In genomic region chr17:44948315-44948795, GRCh38 we compare ENCODE assay signal across 7 cellular contexts. TPM values are rescaled to one million over a fixed set of nuclear protein-coding genes. Genes with fewer than 3 reads are reported as not detected.
DNase-seq lines count a peak whose midpoint lies in the region; ATAC-seq and TF ChIP-seq lines count a peak whose summit lies in the region.

No MANE protein-coding gene starts in this region.

- no peak overlapping the region; the same call in 1 of the 2 replicates for H3K27ac ChIP-seq in HEK293 (ENCODE audit: extremely low read depth, low read depth, low read length)

- CTCF ChIA-PET in HEK293 (lab: Yijun Ruan, JAX): interaction anchor here (1.3 kb wide), 1 partner anchor 70 kb away, joined by 4 read pairs; no protein-coding TSS in a partner anchor
- CTCF ChIA-PET in activated CD4-positive, alpha-beta memory T cell treated with anti-CD3 and anti-CD28 coated beads for 36 hours (lab: Charles Lee): interaction anchor here (1.4 kb wide), 1 partner anchor 71 kb away, joined by 4 read pairs; no protein-coding TSS in a partner anchor

- POLR2A ChIA-PET in HEK293 (lab: Yijun Ruan, JAX): interaction anchor here (1.3 kb wide), 1 partner anchor 20 kb away, joined by 5 read pairs; no protein-coding TSS in a partner anchor
- POLR2A ChIA-PET in activated CD4-positive, alpha-beta memory T cell treated with anti-CD3 and anti-CD28 coated beads for 36 hours (lab: Charles Lee): no interaction called here

- DNase-seq in activated CD4-positive, alpha-beta memory T cell treated with anti-CD3 and anti-CD28 coated beads for 36 hours: no peak
- DNase-seq in stimulated activated effector memory CD8-positive, alpha-beta T cell treated with anti-CD3 and anti-CD28 coated beads, Interleukin-12 subunit alpha, Interleukin-12 subunit beta, amount 100 ng/mL, for 72 hours (ENCODE audit: low spot score in 2 of 2): no peak
- DNase-seq in NCI-H446 (lab: John Stamatoyannopoulos, UW): no peak

- H3K4me3 ChIP-seq in HEK293 (ENCODE audit: low read depth, low read length) (no peak overlapping the region), iPS-15b (ENCODE audit: low read depth, low read length) (peak overlapping the region; percentile 98)

- no peaks in the 10 kb centered on the region for H3K9me3 Mint-ChIP-seq in activated CD4-positive, alpha-beta memory T cell treated with anti-CD3 and anti-CD28 coated beads for 36 hours
- no peaks in the 10 kb centered on the region for H3K9me3 Mint-ChIP-seq in stimulated activated effector memory CD8-positive, alpha-beta T cell treated with anti-CD3 and anti-CD28 coated beads, Interleukin-12 subunit alpha, Interleukin-12 subunit beta, amount 100 ng/mL, for 72 hours

- H3K27ac Mint-ChIP-seq in activated CD4-positive, alpha-beta memory T cell treated with anti-CD3 and anti-CD28 coated beads for 36 hours: peak overlapping the region; percentile 84
- peak overlapping the region; percentile 86 for H3K27ac Mint-ChIP-seq in stimulated activated effector memory CD8-positive, alpha-beta T cell treated with anti-CD3 and anti-CD28 coated beads, Interleukin-12 subunit alpha, Interleukin-12 subunit beta, amount 100 ng/mL, for 72 hours

- no peak overlapping the region for H3K9ac ChIP-seq in iPS-15b (ENCODE audit: low read depth, low read length)

- H3K9me3 ChIP-seq in HEK293 (ENCODE audit: control insufficient read depth, insufficient read depth, low read depth, low read length) (no peaks in the 10 kb centered on the region), iPS-15b (ENCODE audit: control insufficient read depth, insufficient read depth, low read length) (no peaks in the 10 kb centered on the region)

- no peak for TF ChIP-seq CTCF in HEK293 (tag by site-specific recombination; IDR thresholded peaks at IDR 0.05)

- no peak for ATAC-seq in stimulated activated effector memory CD8-positive, alpha-beta T cell treated with anti-CD3 and anti-CD28 coated beads, Interleukin-12 subunit alpha, Interleukin-12 subunit beta, amount 100 ng/mL, for 72 hours
- ATAC-seq in GM18873 (IDR thresholded peaks at IDR 0.05; ENCODE audit: low FRiP score, unreplicated experiment) (no peak), HG03280 (IDR thresholded peaks at IDR 0.05; ENCODE audit: unreplicated experiment) (no peak)

- no peaks in the 10 kb centered on the region for H3K27me3 ChIP-seq in iPS-15b (ENCODE audit: control insufficient read depth, insufficient read depth, low read length)

- H3K4me1 ChIP-seq in HEK293 (ENCODE audit: control insufficient read depth, insufficient read depth, low read length) (no peaks in the 10 kb centered on the region; the same call in 1 of the 2 replicates), iPS-15b (ENCODE audit: control insufficient read depth, insufficient read depth, low read length) (peaks cover 4% of the 10 kb centered on the region)

- peaks cover 9% of the 10 kb centered on the region for H3K4me1 Mint-ChIP-seq in activated CD4-positive, alpha-beta memory T cell treated with anti-CD3 and anti-CD28 coated beads for 36 hours (ENCODE audit: low read depth)
- H3K4me1 Mint-ChIP-seq in stimulated activated effector memory CD8-positive, alpha-beta T cell treated with anti-CD3 and anti-CD28 coated beads, Interleukin-12 subunit alpha, Interleukin-12 subunit beta, amount 100 ng/mL, for 72 hours: no peaks in the 10 kb centered on the region

- H3K4me3 Mint-ChIP-seq in activated CD4-positive, alpha-beta memory T cell treated with anti-CD3 and anti-CD28 coated beads for 36 hours: peak overlapping the region; percentile 91
- peak overlapping the region; percentile 80 for H3K4me3 Mint-ChIP-seq in stimulated activated effector memory CD8-positive, alpha-beta T cell treated with anti-CD3 and anti-CD28 coated beads, Interleukin-12 subunit alpha, Interleukin-12 subunit beta, amount 100 ng/mL, for 72 hours

- H3K36me3 Mint-ChIP-seq in activated CD4-positive, alpha-beta memory T cell treated with anti-CD3 and anti-CD28 coated beads for 36 hours: peaks cover 11% of the 10 kb centered on the region
- H3K36me3 Mint-ChIP-seq in stimulated activated effector memory CD8-positive, alpha-beta T cell treated with anti-CD3 and anti-CD28 coated beads, Interleukin-12 subunit alpha, Interleukin-12 subunit beta, amount 100 ng/mL, for 72 hours: peaks cover 8% of the 10 kb centered on the region

- H3K36me3 ChIP-seq in HEK293 (ENCODE audit: control insufficient read depth in 2 of 2, insufficient read depth in 1 of 2, low read length in 2 of 2) (peaks cover 13 to 25% of the 10 kb centered on the region in 2 experiments), iPS-15b (ENCODE audit: control insufficient read depth, insufficient read depth, low read length) (peaks cover 3% of the 10 kb centered on the region)

- peaks cover 6% of the 10 kb centered on the region for H3K27me3 Mint-ChIP-seq in activated CD4-positive, alpha-beta memory T cell treated with anti-CD3 and anti-CD28 coated beads for 36 hours

- intact Hi-C loops in activated CD4-positive, alpha-beta memory T cell treated with anti-CD3 and anti-CD28 coated beads for 36 hours (cut with micrococcal nuclease): no loop called here

TF ChIP-seq in HEK293, 187 proteins besides CTCF, POLR2A, EP300 and RAD21:
- TF ChIP-seq ZFP69B (tag by site-specific recombination; IDR thresholded peaks at IDR 0.05) (peak; percentile 84), KLF9 (tag by site-specific recombination; IDR thresholded peaks at IDR 0.05; ENCODE audit: low read depth) (no peak)
TF ChIP-seq in HEK293: peak in this region for 1.

RNA-seq across cellular contexts. Expression of gene KIF18B, which starts 0.8 kb away (rescaled TPM):
- 10 to 100 TPM; 36.2 to 42.9 TPM for total RNA-seq in activated CD4-positive, alpha-beta memory T cell treated with anti-CD3 and anti-CD28 coated beads for 36 hours

RNA-seq across cellular contexts. Expression of gene C1QL1, which starts 19.7 kb away (rescaled TPM):
- total RNA-seq in activated CD4-positive, alpha-beta memory T cell treated with anti-CD3 and anti-CD28 coated beads for 36 hours: under 1 TPM; 0.76 to 0.87 TPM

RNA-seq across cellular contexts. Expression of gene GFAP, which starts 33.1 kb away (rescaled TPM):
- not detected for total RNA-seq in activated CD4-positive, alpha-beta memory T cell treated with anti-CD3 and anti-CD28 coated beads for 36 hours

RNA-seq across cellular contexts. Expression of gene EFTUD2, which starts 49.1 kb away (rescaled TPM):
- 100 to 1,000 TPM; 162 to 171 TPM for total RNA-seq in activated CD4-positive, alpha-beta memory T cell treated with anti-CD3 and anti-CD28 coated beads for 36 hours
